Comparison of ENCODE assay signal across 7 cellular contexts in the genomic region with DNA sequence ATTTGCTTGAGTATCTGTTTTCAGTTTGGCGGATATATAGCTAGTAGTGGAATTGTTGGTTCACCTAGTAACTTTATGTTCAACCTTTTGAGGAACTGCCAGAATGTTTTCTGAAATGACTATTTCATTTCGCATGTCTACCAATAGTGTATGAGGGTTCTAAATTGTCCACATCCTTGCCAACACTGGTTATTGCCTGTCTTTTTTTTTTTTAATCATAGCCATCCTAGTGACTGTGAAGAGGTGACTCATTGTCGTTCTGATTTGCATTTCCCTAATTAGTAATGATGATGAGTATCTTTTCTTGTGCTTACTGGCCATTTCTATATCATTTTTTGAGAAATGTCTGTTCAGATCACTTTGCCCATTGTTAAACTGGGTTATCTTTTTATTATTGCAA.
"Had no signal": no experiment of that assay in that cellular context is flagged by ENCODE, and none has a peak within 500 bp of the region (broad histone marks: within the 10 kb centered on the region; RNA-seq: fewer than 3 reads in every experiment).

No MANE protein-coding gene starts in this region.

- ATAC-seq: GM23338 had no signal

- FAIRE-seq: H1, H54, HTR-8/SVneo had no signal

- H3K4me3 ChIP-seq: GM23338 had no signal

- DNase-seq: H9, HCEC 1CT, IMR-90 had no signal

- H3K4me2 ChIP-seq: GM23338 had no signal
